Comparison of ENCODE assay signal across 9 cellular contexts in the genomic region with DNA sequence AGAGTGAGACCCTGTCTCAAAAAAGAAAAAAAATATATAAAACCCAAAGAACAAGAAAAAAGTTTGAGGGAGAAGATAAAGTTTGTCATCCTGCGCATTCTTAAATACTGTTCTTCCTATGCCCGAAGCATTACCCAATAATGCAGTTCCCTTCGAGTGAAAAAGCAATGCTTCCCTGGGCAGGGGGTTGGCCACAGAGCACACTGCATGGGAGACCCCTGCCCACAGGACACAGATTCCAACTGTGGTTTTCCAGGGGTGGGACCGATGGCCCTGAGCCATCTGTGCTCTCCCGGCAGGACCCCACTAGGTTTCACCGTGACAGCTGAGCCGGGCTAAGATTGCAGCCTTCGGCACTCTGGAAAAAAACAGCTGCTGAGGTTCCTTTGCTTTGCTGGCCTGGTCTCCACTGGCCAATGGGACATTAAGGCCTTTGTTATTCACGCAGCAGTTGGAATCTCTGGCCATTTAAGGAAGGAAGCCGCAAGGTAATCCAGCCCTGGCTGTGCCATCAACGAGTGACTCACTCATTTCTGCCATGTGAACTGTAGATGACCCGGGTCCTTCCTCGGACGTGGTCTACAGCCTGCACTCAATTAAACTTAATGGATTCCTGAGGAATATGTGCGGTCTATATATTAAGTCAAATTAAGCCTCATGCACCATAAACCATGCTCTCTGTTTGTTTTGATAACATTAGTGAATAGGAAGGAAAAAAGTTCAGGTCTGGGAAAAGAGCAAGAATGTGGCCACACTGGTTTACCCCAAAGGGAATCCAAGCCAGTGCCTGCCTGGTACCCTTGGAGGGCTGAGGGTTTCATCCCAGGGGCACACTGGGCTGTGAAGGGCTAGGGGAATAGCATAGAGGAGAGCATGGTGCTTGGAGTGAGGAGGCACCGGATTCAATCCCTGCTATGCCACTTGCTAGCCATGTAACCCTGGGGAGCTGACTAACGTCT.
DNase-seq lines count a peak whose midpoint lies in the region; ATAC-seq and TF ChIP-seq lines count a peak whose summit lies in the region.
"Had no signal": no experiment of that assay in that cellular context is flagged by ENCODE, and none has a peak within 500 bp of the region (broad histone marks: within the 10 kb centered on the region; RNA-seq: fewer than 3 reads in every experiment).

No MANE protein-coding gene starts in this region.

- no peaks in the 10 kb centered on the region for H3K36me3 ChIP-seq in uterus
- H3K36me3 ChIP-seq: BLaER1 had no signal

- peak overlapping the region; percentile 69 to 73 for H3K27ac ChIP-seq in uterus
- H3K27ac ChIP-seq: BLaER1 had no signal

- H3K4me3 ChIP-seq in uterus: no peak overlapping the region
- H3K4me3 ChIP-seq: BLaER1 had no signal

- intact Hi-C loops in uterus (cut with DNase I; ENCODE audit: low total_unique reads): no loop called here

- DNase-seq in SHP77 (lab: John Stamatoyannopoulos, UW): peak; percentile 53 to 56
- no peak for DNase-seq in SHP77 treated with DMSO at 0.1 percent for 48 hours (lab: John Stamatoyannopoulos, UW)
- DNase-seq in astrocyte of the hippocampus (ENCODE audit: low read depth, low spot score): peak; percentile 99
- peak; percentile 88 for DNase-seq in iPS DF 19.7 (ENCODE audit: low read depth, low spot score)
- peak; percentile 57 to 82 for DNase-seq in uterus
- DNase-seq in NCI-H510A treated with DMSO at 0.1 percent for 48 hours (lab: John Stamatoyannopoulos, UW): no peak
- DNase-seq in SIG-M5 treated with dmso at 0.1 percent for 504 hours (lab: John Stamatoyannopoulos, UW; ENCODE audit: unreplicated experiment): no peak

- no peaks in the 10 kb centered on the region for H3K27me3 ChIP-seq in uterus
- H3K27me3 ChIP-seq: BLaER1 had no signal

- H3K9me3 ChIP-seq in uterus: no peaks in the 10 kb centered on the region
- H3K9me3 ChIP-seq: BLaER1 had no signal

- H3K4me1 ChIP-seq in uterus: peaks cover 0 to 6% of the 10 kb centered on the region in 2 donors
- H3K4me1 ChIP-seq: BLaER1 had no signal

- no peak for ATAC-seq in HG03354 (IDR thresholded peaks at IDR 0.05; ENCODE audit: poor library complexity, severe bottlenecking, unreplicated experiment)

- peak in 1 of 2 donors; percentile 25 for TF ChIP-seq POLR2A in uterus (IDR thresholded peaks at IDR 0.05)

- TF ChIP-seq CTCF in uterus (IDR thresholded peaks at IDR 0.05): no peak

Comparison
In these comparisons a context has a peak if more than half of its experiments do, and no peak if none do; other contexts are left out.
1. DNase-seq: peak in SHP77 (2 of 2), astrocyte of the hippocampus (single experiment), iPS DF 19.7 (single experiment) and uterus (2 of 2); none in SHP77 treated with DMSO at 0.1 percent for 48 hours (single experiment), NCI-H510A treated with DMSO at 0.1 percent for 48 hours (single experiment) and SIG-M5 treated with dmso at 0.1 percent for 504 hours (single experiment).